1 cellular context compared by ENCODE assay signal in the genomic region with DNA sequence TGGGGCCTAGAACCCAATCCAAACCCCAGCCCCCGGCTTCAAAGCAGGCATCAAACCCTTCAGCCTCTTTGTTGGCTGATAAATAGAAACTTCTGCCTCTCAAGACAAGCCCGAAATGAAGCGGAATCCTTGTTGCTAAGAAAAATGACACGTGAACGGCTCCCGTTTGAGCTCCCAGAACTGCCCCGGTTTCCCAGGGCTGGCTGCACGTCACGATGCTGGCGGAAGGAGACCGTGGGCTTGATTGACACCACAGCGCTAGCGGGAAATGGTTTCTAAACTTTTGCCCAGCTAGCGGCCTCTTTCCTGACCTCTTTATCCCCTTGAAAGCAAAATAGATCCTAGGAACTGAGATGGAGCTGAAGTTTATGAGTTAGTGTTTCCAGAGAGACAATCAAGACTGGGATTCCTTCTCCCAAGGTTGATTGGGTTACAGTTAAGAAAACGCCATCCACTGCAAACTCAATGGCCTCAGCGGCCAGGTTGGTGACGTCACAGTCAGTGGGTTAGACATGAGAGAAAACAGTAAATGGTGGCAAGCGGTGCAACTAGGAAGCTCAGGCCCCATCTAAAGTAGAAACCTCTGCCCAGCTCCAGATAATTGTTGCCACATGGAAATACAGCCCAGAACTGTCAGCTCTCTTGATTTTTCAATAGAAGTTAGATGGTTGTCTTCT.
TF ChIP-seq lines count a peak whose summit lies in the region.

No MANE protein-coding gene starts in this region.

TF ChIP-seq in HepG2, 621 proteins besides CTCF, POLR2A, EP300 and RAD21:
- no peak for TF ChIP-seq NCOR1 (IDR thresholded peaks at IDR 0.05; ENCODE audit: borderline replicate concordance, low read length)
- TF ChIP-seq ZSCAN22 (CRISPR knock-in tag; IDR thresholded peaks at IDR 0.05): no peak
- no peak for TF ChIP-seq SALL1 (CRISPR knock-in tag; IDR thresholded peaks at IDR 0.05)
- TF ChIP-seq RCOR2 (CRISPR knock-in tag; IDR thresholded peaks at IDR 0.05): no peak
- TF ChIP-seq, protein P1, sequence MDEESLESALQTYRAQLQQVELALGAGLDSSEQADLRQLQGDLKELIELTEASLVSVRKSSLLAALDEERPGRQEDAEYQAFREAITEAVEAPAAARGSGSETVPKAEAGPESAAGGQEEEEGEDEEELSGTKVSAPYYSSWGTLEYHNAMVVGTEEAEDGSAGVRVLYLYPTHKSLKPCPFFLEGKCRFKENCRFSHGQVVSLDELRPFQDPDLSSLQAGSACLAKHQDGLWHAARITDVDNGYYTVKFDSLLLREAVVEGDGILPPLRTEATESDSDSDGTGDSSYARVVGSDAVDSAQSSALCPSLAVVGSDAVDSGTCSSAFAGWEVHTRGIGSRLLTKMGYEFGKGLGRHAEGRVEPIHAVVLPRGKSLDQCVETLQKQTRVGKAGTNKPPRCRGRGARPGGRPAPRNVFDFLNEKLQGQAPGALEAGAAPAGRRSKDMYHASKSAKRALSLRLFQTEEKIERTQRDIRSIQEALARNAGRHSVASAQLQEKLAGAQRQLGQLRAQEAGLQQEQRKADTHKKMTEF (CRISPR knock-in tag; IDR thresholded peaks at IDR 0.05): no peak
- no peak for TF ChIP-seq ZNF441 (CRISPR knock-in tag; IDR thresholded peaks at IDR 0.05; ENCODE audit: borderline replicate concordance)
- no peak for TF ChIP-seq NFATC3 (CRISPR knock-in tag; IDR thresholded peaks at IDR 0.05)
- TF ChIP-seq WIZ (CRISPR knock-in tag; IDR thresholded peaks at IDR 0.05): no peak
- TF ChIP-seq ATF7 (IDR thresholded peaks at IDR 0.05): peak; percentile 94
- TF ChIP-seq ATF7 (CRISPR knock-in tag; IDR thresholded peaks at IDR 0.05): no peak
- no peak for TF ChIP-seq ZZZ3 (CRISPR knock-in tag; IDR thresholded peaks at IDR 0.05; ENCODE audit: borderline replicate concordance)
- no peak for TF ChIP-seq HOXA9 (CRISPR knock-in tag; IDR thresholded peaks at IDR 0.05; ENCODE audit: borderline replicate concordance)
- peak; percentile 99 for TF ChIP-seq CREB1 (IDR thresholded peaks at IDR 0.05)
- TF ChIP-seq CREB1 (CRISPR knock-in tag; IDR thresholded peaks at IDR 0.05): no peak
- TF ChIP-seq, protein P2, sequence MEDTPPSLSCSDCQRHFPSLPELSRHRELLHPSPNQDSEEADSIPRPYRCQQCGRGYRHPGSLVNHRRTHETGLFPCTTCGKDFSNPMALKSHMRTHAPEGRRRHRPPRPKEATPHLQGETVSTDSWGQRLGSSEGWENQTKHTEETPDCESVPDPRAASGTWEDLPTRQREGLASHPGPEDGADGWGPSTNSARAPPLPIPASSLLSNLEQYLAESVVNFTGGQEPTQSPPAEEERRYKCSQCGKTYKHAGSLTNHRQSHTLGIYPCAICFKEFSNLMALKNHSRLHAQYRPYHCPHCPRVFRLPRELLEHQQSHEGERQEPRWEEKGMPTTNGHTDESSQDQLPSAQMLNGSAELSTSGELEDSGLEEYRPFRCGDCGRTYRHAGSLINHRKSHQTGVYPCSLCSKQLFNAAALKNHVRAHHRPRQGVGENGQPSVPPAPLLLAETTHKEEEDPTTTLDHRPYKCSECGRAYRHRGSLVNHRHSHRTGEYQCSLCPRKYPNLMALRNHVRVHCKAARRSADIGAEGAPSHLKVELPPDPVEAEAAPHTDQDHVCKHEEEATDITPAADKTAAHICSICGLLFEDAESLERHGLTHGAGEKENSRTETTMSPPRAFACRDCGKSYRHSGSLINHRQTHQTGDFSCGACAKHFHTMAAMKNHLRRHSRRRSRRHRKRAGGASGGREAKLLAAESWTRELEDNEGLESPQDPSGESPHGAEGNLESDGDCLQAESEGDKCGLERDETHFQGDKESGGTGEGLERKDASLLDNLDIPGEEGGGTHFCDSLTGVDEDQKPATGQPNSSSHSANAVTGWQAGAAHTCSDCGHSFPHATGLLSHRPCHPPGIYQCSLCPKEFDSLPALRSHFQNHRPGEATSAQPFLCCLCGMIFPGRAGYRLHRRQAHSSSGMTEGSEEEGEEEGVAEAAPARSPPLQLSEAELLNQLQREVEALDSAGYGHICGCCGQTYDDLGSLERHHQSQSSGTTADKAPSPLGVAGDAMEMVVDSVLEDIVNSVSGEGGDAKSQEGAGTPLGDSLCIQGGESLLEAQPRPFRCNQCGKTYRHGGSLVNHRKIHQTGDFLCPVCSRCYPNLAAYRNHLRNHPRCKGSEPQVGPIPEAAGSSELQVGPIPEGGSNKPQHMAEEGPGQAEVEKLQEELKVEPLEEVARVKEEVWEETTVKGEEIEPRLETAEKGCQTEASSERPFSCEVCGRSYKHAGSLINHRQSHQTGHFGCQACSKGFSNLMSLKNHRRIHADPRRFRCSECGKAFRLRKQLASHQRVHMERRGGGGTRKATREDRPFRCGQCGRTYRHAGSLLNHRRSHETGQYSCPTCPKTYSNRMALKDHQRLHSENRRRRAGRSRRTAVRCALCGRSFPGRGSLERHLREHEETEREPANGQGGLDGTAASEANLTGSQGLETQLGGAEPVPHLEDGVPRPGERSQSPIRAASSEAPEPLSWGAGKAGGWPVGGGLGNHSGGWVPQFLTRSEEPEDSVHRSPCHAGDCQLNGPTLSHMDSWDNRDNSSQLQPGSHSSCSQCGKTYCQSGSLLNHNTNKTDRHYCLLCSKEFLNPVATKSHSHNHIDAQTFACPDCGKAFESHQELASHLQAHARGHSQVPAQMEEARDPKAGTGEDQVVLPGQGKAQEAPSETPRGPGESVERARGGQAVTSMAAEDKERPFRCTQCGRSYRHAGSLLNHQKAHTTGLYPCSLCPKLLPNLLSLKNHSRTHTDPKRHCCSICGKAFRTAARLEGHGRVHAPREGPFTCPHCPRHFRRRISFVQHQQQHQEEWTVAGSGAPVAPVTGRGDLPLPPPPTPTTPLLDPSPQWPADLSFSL (CRISPR knock-in tag; IDR thresholded peaks at IDR 0.05): no peak
- TF ChIP-seq, protein P3, sequence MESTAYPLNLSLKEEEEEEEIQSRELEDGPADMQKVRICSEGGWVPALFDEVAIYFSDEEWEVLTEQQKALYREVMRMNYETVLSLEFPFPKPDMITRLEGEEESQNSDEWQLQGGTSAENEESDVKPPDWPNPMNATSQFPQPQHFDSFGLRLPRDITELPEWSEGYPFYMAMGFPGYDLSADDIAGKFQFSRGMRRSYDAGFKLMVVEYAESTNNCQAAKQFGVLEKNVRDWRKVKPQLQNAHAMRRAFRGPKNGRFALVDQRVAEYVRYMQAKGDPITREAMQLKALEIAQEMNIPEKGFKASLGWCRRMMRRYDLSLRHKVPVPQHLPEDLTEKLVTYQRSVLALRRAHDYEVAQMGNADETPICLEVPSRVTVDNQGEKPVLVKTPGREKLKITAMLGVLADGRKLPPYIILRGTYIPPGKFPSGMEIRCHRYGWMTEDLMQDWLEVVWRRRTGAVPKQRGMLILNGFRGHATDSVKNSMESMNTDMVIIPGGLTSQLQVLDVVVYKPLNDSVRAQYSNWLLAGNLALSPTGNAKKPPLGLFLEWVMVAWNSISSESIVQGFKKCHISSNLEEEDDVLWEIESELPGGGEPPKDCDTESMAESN (CRISPR knock-in tag; conservative IDR thresholded peaks at IDR 0.05): no peak
- TF ChIP-seq, protein P4, sequence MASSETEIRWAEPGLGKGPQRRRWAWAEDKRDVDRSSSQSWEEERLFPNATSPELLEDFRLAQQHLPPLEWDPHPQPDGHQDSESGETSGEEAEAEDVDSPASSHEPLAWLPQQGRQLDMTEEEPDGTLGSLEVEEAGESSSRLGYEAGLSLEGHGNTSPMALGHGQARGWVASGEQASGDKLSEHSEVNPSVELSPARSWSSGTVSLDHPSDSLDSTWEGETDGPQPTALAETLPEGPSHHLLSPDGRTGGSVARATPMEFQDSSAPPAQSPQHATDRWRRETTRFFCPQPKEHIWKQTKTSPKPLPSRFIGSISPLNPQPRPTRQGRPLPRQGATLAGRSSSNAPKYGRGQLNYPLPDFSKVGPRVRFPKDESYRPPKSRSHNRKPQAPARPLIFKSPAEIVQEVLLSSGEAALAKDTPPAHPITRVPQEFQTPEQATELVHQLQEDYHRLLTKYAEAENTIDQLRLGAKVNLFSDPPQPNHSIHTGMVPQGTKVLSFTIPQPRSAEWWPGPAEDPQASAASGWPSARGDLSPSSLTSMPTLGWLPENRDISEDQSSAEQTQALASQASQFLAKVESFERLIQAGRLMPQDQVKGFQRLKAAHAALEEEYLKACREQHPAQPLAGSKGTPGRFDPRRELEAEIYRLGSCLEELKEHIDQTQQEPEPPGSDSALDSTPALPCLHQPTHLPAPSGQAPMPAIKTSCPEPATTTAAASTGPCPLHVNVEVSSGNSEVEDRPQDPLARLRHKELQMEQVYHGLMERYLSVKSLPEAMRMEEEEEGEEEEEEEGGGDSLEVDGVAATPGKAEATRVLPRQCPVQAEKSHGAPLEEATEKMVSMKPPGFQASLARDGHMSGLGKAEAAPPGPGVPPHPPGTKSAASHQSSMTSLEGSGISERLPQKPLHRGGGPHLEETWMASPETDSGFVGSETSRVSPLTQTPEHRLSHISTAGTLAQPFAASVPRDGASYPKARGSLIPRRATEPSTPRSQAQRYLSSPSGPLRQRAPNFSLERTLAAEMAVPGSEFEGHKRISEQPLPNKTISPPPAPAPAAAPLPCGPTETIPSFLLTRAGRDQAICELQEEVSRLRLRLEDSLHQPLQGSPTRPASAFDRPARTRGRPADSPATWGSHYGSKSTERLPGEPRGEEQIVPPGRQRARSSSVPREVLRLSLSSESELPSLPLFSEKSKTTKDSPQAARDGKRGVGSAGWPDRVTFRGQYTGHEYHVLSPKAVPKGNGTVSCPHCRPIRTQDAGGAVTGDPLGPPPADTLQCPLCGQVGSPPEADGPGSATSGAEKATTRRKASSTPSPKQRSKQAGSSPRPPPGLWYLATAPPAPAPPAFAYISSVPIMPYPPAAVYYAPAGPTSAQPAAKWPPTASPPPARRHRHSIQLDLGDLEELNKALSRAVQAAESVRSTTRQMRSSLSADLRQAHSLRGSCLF (CRISPR knock-in tag; IDR thresholded peaks at IDR 0.05; ENCODE audit: borderline replicate concordance): no peak
